In genomic region chr3:183884437-183885296, GRCh38 we compare ENCODE assay signal across 8 cellular contexts. TPM values are rescaled to one million over a fixed set of nuclear protein-coding genes. Genes with fewer than 3 reads are reported as not detected.
A peak's percentile ranks its signal among the peaks of the same experiment; 100 is the strongest.
DNase-seq lines count a peak whose midpoint lies in the region; ATAC-seq and TF ChIP-seq lines count a peak whose summit lies in the region.

A gene with protein sequence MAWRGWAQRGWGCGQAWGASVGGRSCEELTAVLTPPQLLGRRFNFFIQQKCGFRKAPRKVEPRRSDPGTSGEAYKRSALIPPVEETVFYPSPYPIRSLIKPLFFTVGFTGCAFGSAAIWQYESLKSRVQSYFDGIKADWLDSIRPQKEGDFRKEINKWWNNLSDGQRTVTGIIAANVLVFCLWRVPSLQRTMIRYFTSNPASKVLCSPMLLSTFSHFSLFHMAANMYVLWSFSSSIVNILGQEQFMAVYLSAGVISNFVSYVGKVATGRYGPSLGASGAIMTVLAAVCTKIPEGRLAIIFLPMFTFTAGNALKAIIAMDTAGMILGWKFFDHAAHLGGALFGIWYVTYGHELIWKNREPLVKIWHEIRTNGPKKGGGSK (minus strand): TSS chr3:183884880. CDS start chr3:183884846, 34 bp downstream.

- intact Hi-C loops in head of caudate nucleus (cut with DNase I) (loop anchor here (2.0 to 5.0 kb wide), 2 partner anchors 58 to 117 kb away; no protein-coding TSS in a partner anchor), ovary (cut with DNase I) (loop anchor here in 1 of 4 donors (5.0 kb wide), 1 partner anchor 303 kb away; the partner anchor contains the start of gene ABCF3), thyroid gland (cut with DNase I) (loop anchor here (10.0 kb wide), 1 partner anchor 410 kb away; no protein-coding TSS in a partner anchor)

- no peaks in the 10 kb centered on the region for H3K27me3 Mint-ChIP-seq in activated naive CD8-positive, alpha-beta T cell

- peak; percentile 68 for DNase-seq in GM12864 (ENCODE audit: low read depth)
- DNase-seq in NCI-H1092 treated with DMSO at 0.1 percent for 48 hours (lab: John Stamatoyannopoulos, UW), result peak; percentile 93
- peak; percentile 87 for DNase-seq in SKM-1 (lab: John Stamatoyannopoulos, UW; ENCODE audit: unreplicated experiment)
- DNase-seq in head of caudate nucleus, result peak; percentile 93 to 99 (median 98)
- peak; percentile 93 to 97 (median 95) for DNase-seq in ovary
- peak; percentile 96 to 97 for DNase-seq in thyroid gland

- H3K27ac Mint-ChIP-seq in activated naive CD8-positive, alpha-beta T cell, result peak within 1 kb of the TSS; percentile 95

- H3K36me3 ChIP-seq in ovary (no peaks in the 10 kb centered on the region), thyroid gland (no peaks in the 10 kb centered on the region)

- H3K9me3 ChIP-seq in ovary, result no peaks in the 10 kb centered on the region
- no peaks in the 10 kb centered on the region for H3K9me3 ChIP-seq in thyroid gland

- no peak for TF ChIP-seq EP300 in ovary (IDR thresholded peaks at IDR 0.05)

- H3K36me3 Mint-ChIP-seq in activated naive CD8-positive, alpha-beta T cell, result no peaks in the 10 kb centered on the region

- ATAC-seq in HG02623 (IDR thresholded peaks at IDR 0.05; ENCODE audit: unreplicated experiment), result peak; percentile 99

- WGBS in ovary, 3 donors, result 0 to 1% (median 0%) methylated on average over 57 to 61 of the region's 61 CpGs
- WGBS in thyroid gland, 2 donors, result 0 to 1% methylated on average over 46 to 54 of the region's 61 CpGs

- H3K4me3 ChIP-seq in GM12864 (ENCODE audit: low read depth, low read length) (peak within 1 kb of the TSS; percentile 78), ovary (peak within 1 kb of the TSS; percentile 92), thyroid gland (replicated peaks in 1 of 3) (peak within 1 kb of the TSS; percentile 57 to 99 (median 79))

- H3K27ac ChIP-seq in ovary (peak within 1 kb of the TSS; percentile 37 to 46), thyroid gland (peak within 1 kb of the TSS in 2 of 3 donors; percentile 59 to 62)

- H3K9me3 Mint-ChIP-seq in activated naive CD8-positive, alpha-beta T cell (ENCODE audit: low read depth), result no peaks in the 10 kb centered on the region

- H3K4me3 Mint-ChIP-seq in activated naive CD8-positive, alpha-beta T cell, result peak within 1 kb of the TSS; percentile 97

- TF ChIP-seq CTCF in GM12864 (IDR thresholded peaks at IDR 0.05; ENCODE audit: low read depth, low read length, missing control alignments), result peak; percentile 97
- TF ChIP-seq CTCF in ovary (IDR thresholded peaks at IDR 0.05), result peak; percentile 91 to 96 (median 94)
- TF ChIP-seq CTCF in thyroid gland (IDR thresholded peaks at IDR 0.05), result peak; percentile 72 to 98 (median 90)

- H3K4me1 ChIP-seq in ovary (ENCODE audit: insufficient read depth) (peaks cover 10% of the 10 kb centered on the region), thyroid gland (peaks cover 16 to 19% of the 10 kb centered on the region in 2 donors)

- TF ChIP-seq POLR2A in ovary (IDR thresholded peaks at IDR 0.05), result no peak
- TF ChIP-seq POLR2A in thyroid gland (IDR thresholded peaks at IDR 0.05), result peak in 1 of 2 donors; percentile 66

- H3K27me3 ChIP-seq in ovary (no peaks in the 10 kb centered on the region), thyroid gland (no peaks in the 10 kb centered on the region)

- peaks cover 40% of the 10 kb centered on the region for H3K4me1 Mint-ChIP-seq in activated naive CD8-positive, alpha-beta T cell (ENCODE audit: low read depth)

RNA-seq across cellular contexts. Expression of the gene that starts here (rescaled TPM):
- total RNA-seq in ovary (10 to 100 TPM; 32.7 to 65.0 (median 56.3) TPM), thyroid gland (10 to 100 TPM; 33.8 to 52.0 (median 42.6) TPM)
- polyA plus RNA-seq in ovary, result 10 to 100 TPM; 50.5 to 55.6 TPM

Comparison
In these comparisons a context has a peak if more than half of its experiments do, and no peak if none do; other contexts are left out.
1. Peak in every context shown above with its lines: DNase-seq, ATAC-seq, H3K4me3 ChIP-seq and H3K27ac ChIP-seq.